Comparison of ENCODE assay signal across 12 cellular contexts in the genomic region with DNA sequence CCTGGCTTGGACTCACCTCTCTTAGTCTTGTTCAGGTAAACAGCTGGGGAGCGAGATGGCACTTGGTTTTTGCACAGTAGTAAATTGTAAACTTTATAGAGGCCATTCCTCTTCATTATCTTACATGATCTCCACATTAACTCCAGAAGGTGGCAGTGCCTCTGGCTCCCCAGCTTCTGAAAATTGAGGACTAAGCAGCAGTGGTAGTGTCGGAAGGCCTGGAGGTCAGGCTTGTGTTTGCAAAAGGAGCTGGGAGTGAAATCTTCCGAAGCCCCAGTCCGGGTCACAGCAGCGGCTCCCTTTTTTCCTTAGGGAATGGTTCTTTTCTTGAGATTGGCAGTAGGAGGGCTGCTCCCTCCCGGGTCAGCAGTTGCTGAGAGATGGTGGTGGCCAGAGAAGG.
DNase-seq lines count a peak whose midpoint lies in the region; ATAC-seq and TF ChIP-seq lines count a peak whose summit lies in the region.
"Had no signal": no experiment of that assay in that cellular context is flagged by ENCODE, and none has a peak within 500 bp of the region (broad histone marks: within the 10 kb centered on the region; RNA-seq: fewer than 3 reads in every experiment).

No MANE protein-coding gene starts in this region.

- DNase-seq in right atrium auricular region (ENCODE audit: low spot score) = no peak
- no peak for DNase-seq in left ventricle myocardium superior
- DNase-seq in epithelial cell of esophagus (ENCODE audit: low read depth) = no peak
- DNase-seq in nephron progenitor cell = no peak
- DNase-seq in D341Med (ENCODE audit: low spot score) = no peak
- DNase-seq in stimulated activated naive B cell treated with anti-CD40 and anti-IgM and Interleukin-4, amounts not matched to agents 10 μg/mL and 1 μg/mL and 100 μg/mL, for 72 hours = no peak
- no peak for DNase-seq in activated CD8-positive, alpha-beta memory T cell treated with anti-CD3 and anti-CD28 coated beads, Interleukin-2, amount 50 U/mL, for 4 hours
- DNase-seq: activated T-cell treated with anti-CD3 and anti-CD28 coated beads, Interleukin-2, amount 50 U/mL, for 1 hour; GF-D8; kidney glomerular epithelial cell had no signal

- TF ChIP-seq CTCF in right atrium auricular region (IDR thresholded peaks at IDR 0.05) (no peak), epithelial cell of esophagus (IDR thresholded peaks at IDR 0.05; ENCODE audit: insufficient read depth, low read depth, low read length, missing control alignments) (peak; percentile 9), nephron progenitor cell (IDR thresholded peaks at IDR 0.05) (no peak)

- H3K27me3 Mint-ChIP-seq in nephron progenitor cell (ENCODE audit: low read depth, poor library complexity) = peaks cover 3% of the 10 kb centered on the region
- peaks cover 5 to 32% of the 10 kb centered on the region in 2 donors for H3K27me3 Mint-ChIP-seq in stimulated activated naive B cell treated with anti-CD40 and anti-IgM and Interleukin-4, amounts not matched to agents 10 μg/mL and 1 μg/mL and 100 μg/mL, for 72 hours

- no peaks in the 10 kb centered on the region for H3K27me3 ChIP-seq in right atrium auricular region

- H3K27ac Mint-ChIP-seq in nephron progenitor cell = peak overlapping the region; percentile 97
- no peak overlapping the region for H3K27ac Mint-ChIP-seq in stimulated activated naive B cell treated with anti-CD40 and anti-IgM and Interleukin-4, amounts not matched to agents 10 μg/mL and 1 μg/mL and 100 μg/mL, for 72 hours

- ATAC-seq in left ventricle myocardium superior = no peak
- no peak for ATAC-seq in stimulated activated naive B cell treated with anti-CD40 and anti-IgM and Interleukin-4, amounts not matched to agents 10 μg/mL and 1 μg/mL and 100 μg/mL, for 72 hours (replicated peaks)
- no peak for ATAC-seq in GM18909 (IDR thresholded peaks at IDR 0.05; ENCODE audit: poor library complexity, unreplicated experiment)

- H3K4me3 ChIP-seq in right atrium auricular region = no peak overlapping the region
- no peak overlapping the region for H3K4me3 ChIP-seq in epithelial cell of esophagus (ENCODE audit: low read length)

- intact Hi-C loops in left ventricle myocardium superior (cut with micrococcal nuclease) = no loop called here

- H3K4me1 Mint-ChIP-seq in nephron progenitor cell = peaks cover 30% of the 10 kb centered on the region
- peaks cover 3 to 8% of the 10 kb centered on the region in 2 donors for H3K4me1 Mint-ChIP-seq in stimulated activated naive B cell treated with anti-CD40 and anti-IgM and Interleukin-4, amounts not matched to agents 10 μg/mL and 1 μg/mL and 100 μg/mL, for 72 hours

- H3K9me3 Mint-ChIP-seq in nephron progenitor cell = peaks cover 10% of the 10 kb centered on the region
- no peaks in the 10 kb centered on the region for H3K9me3 Mint-ChIP-seq in stimulated activated naive B cell treated with anti-CD40 and anti-IgM and Interleukin-4, amounts not matched to agents 10 μg/mL and 1 μg/mL and 100 μg/mL, for 72 hours

- H3K4me1 ChIP-seq in right atrium auricular region = peaks cover 0 to 71% of the 10 kb centered on the region in 2 donors

- peaks cover 76% of the 10 kb centered on the region for H3K36me3 Mint-ChIP-seq in nephron progenitor cell (ENCODE audit: low read depth)
- H3K36me3 Mint-ChIP-seq in stimulated activated naive B cell treated with anti-CD40 and anti-IgM and Interleukin-4, amounts not matched to agents 10 μg/mL and 1 μg/mL and 100 μg/mL, for 72 hours = peaks cover 12 to 22% of the 10 kb centered on the region in 2 donors

- H3K36me3 ChIP-seq in right atrium auricular region = peaks cover 10% of the 10 kb centered on the region

- no peaks in the 10 kb centered on the region for H3K9me3 ChIP-seq in right atrium auricular region

- H3K27ac ChIP-seq in right atrium auricular region = peak overlapping the region; percentile 70 to 80
- H3K27ac ChIP-seq: KMS-11 had no signal

- H3K4me3 Mint-ChIP-seq in nephron progenitor cell = no peak overlapping the region
- no peak overlapping the region for H3K4me3 Mint-ChIP-seq in stimulated activated naive B cell treated with anti-CD40 and anti-IgM and Interleukin-4, amounts not matched to agents 10 μg/mL and 1 μg/mL and 100 μg/mL, for 72 hours
